ENCODE assay signal across 25 cellular contexts in the genomic region with DNA sequence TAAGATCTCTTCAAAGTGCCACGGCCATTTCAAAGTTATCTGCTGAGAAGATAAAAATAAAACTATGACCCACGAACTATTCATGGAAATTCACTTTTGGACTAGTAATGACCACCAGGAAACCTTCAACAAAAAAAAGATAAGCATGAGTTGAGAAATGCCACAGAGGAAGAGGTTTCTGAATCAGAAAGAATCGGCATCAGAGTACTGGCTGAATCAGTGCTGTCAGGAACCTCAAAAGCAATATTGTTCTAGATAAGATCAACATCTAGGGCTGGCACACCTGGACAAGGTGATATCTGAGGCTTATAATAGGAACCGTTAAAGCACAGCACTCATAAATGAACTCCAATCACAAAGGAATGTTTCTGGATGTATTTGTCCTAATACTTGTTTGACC.
A peak's percentile ranks its signal among the peaks of the same experiment; 100 is the strongest.
DNase-seq lines count a peak whose midpoint lies in the region; ATAC-seq and TF ChIP-seq lines count a peak whose summit lies in the region.
"Had no signal": no experiment of that assay in that cellular context is flagged by ENCODE, and none has a peak within 500 bp of the region (broad histone marks: within the 10 kb centered on the region; RNA-seq: fewer than 3 reads in every experiment).

No MANE protein-coding gene starts in this region.

- no peaks in the 10 kb centered on the region for H3K9me1 ChIP-seq in IMR-90 (ENCODE audit: insufficient read depth, low read length)

- no peaks in the 10 kb centered on the region; the same call in 1 of the 2 replicates for H3K4me1 ChIP-seq in IMR-90 (ENCODE audit: control insufficient read depth, insufficient read depth, low read length)
- peaks cover 19% of the 10 kb centered on the region for H3K4me1 ChIP-seq in PC-3 (ENCODE audit: insufficient read depth, low read length)

- BruUV-seq in IMR-90 (replicated peaks; lab: Mats Ljungman, UMichigan) (no TSS peak), PC-3 (replicated peaks; lab: Mats Ljungman, UMichigan) (no TSS peak)

- no peak overlapping the region for H3K56ac ChIP-seq in IMR-90 (ENCODE audit: extremely low read depth, insufficient read depth, low read length)

- TF ChIP-seq RAD21 in IMR-90 (IDR thresholded peaks at IDR 0.05; ENCODE audit: low read length), result no peak

- dilution Hi-C loops in IMR-90 (cut with HindIII; ENCODE audit: low sequenced_read_pairs, unreplicated experiment), result no loop called here

- H3K27me3 ChIP-seq in IMR-90 (ENCODE audit: control insufficient read depth, insufficient read depth, low read length), result no peaks in the 10 kb centered on the region
- H3K27me3 ChIP-seq in PC-3 (ENCODE audit: low read length), result no peaks in the 10 kb centered on the region
- H3K27me3 ChIP-seq: upper lobe of left lung had no signal

- H4K5ac ChIP-seq in IMR-90 (ENCODE audit: low read depth, low read length), result no peak overlapping the region

- no peaks in the 10 kb centered on the region for H3K9me2 ChIP-seq in PC-3 (replicated peaks; ENCODE audit: low read length)

- H3K79me1 ChIP-seq in IMR-90 (ENCODE audit: low read depth in 1 of 2, low read length in 2 of 2), result peaks cover 13 to 63% of the 10 kb centered on the region in 2 experiments

- WGBS in IMR-90 (ENCODE audit: extremely low coverage in 2 of 2, insufficient read length in 1 of 2), 2 experiments, result no CpG with 5 or more reads among the region's 4 CpGs

- H2AK5ac ChIP-seq in IMR-90 (ENCODE audit: low read depth, low read length), result no peak overlapping the region

- in situ Hi-C loops in IMR-90 (cut with MboI; ENCODE audit: low sequenced_read_pairs), result no loop called here

- H3K4me3 ChIP-seq in IMR-90 (ENCODE audit: insufficient read depth, low read depth, low read length) (no peak overlapping the region), PC-3 (ENCODE audit: low read length) (peak overlapping the region; percentile 44; the same call in 1 of the 2 replicates), fibroblast of pulmonary artery (replicated peaks; ENCODE audit: low read depth, low read length) (no peak overlapping the region)
- H3K4me3 ChIP-seq: smooth muscle cell, upper lobe of left lung had no signal

- no peak overlapping the region for H2BK20ac ChIP-seq in IMR-90 (ENCODE audit: low read depth, low read length)

- no peak overlapping the region for H3K23ac ChIP-seq in IMR-90 (ENCODE audit: low read depth, low read length)

- H2AFZ ChIP-seq in IMR-90 (replicated peaks; ENCODE audit: low read length, poor library complexity) (no peak overlapping the region), PC-3 (ENCODE audit: low read length) (peak overlapping the region; percentile 46; the same call in 1 of the 2 replicates)

- H2BK15ac ChIP-seq in IMR-90 (ENCODE audit: low read depth, low read length), result no peak overlapping the region

- H4K8ac ChIP-seq in IMR-90 (ENCODE audit: low read depth in 2 of 2, low read length in 2 of 2), result no peak overlapping the region

- H3K18ac ChIP-seq in IMR-90 (ENCODE audit: low read depth, low read length), result no peak overlapping the region

- no peaks in the 10 kb centered on the region for H3F3A ChIP-seq in PC-3 (ENCODE audit: low read length, unreplicated experiment)

- H4K20me1 ChIP-seq in IMR-90 (ENCODE audit: insufficient read depth, low read length), result peaks cover 44% of the 10 kb centered on the region; the same call in 1 of the 2 replicates
- no peaks in the 10 kb centered on the region for H4K20me1 ChIP-seq in PC-3 (ENCODE audit: low read length)

- no peak overlapping the region for H3K4me3 Mint-ChIP-seq in activated T-helper 1 cell treated with anti-CD3 and anti-CD28 coated beads, Interleukin-12 subunit alpha, Interleukin-12 subunit beta, Interleukin-2, Interleukin-4 antibody, amounts not matched to agents 30 ng/mL and 10 ng/mL and 1 ng/mL, durations not matched to agents 14 hours and 24 hours and 36 hours
- H3K4me3 Mint-ChIP-seq: activated CD4-positive, alpha-beta T cell treated with anti-CD3 and anti-CD28 coated beads, Interleukin-2, amount 10 ng/mL, durations not matched to agents 24 days and 14 days; activated T-cell treated with anti-CD3 and anti-CD28 coated beads, Interleukin-2, amount 50 U/mL, for 4 hours; CD4-positive, CD25-positive, alpha-beta regulatory T cell; naive B cell had no signal

- H3K9ac ChIP-seq in IMR-90 (ENCODE audit: low read depth, low read length) (no peak overlapping the region), PC-3 (ENCODE audit: low read length) (no peak overlapping the region)

- CTCF ChIA-PET in IMR-90 (lab: Yijun Ruan, JAX), result no interaction called here
- CTCF ChIA-PET in PC-3 (lab: Charles Lee), result no interaction called here

- H3K14ac ChIP-seq in IMR-90 (replicated peaks; ENCODE audit: low read depth, low read length), result 0 out of 2 replicates have a peak overlapping the region, but pooled peaks have one; percentile 44

- no peak overlapping the region for H2BK5ac ChIP-seq in IMR-90 (ENCODE audit: low read depth, low read length, poor library complexity, severe bottlenecking)

- intact Hi-C loops in IMR-90 (cut with micrococcal nuclease), result no loop called here
- intact Hi-C loops in PC-3 (cut with micrococcal nuclease), result no loop called here
- intact Hi-C loops in activated T-helper 1 cell treated with anti-CD3 and anti-CD28 coated beads, Interleukin-12 subunit alpha, Interleukin-12 subunit beta, Interleukin-2, Interleukin-4 antibody, amounts not matched to agents 30 ng/mL and 10 ng/mL and 1 ng/mL, durations not matched to agents 14 hours and 24 hours and 36 hours (cut with micrococcal nuclease), result no loop called here

- no peaks in the 10 kb centered on the region for H3K79me2 ChIP-seq in PC-3 (ENCODE audit: low read length)

- H3K4me2 ChIP-seq in IMR-90 (ENCODE audit: low read depth, low read length), result peak overlapping the region; percentile 23; the same call in 1 of the 2 replicates
- H3K4me2 ChIP-seq in PC-3 (ENCODE audit: low read length), result peak overlapping the region; percentile 69
- H3K4me2 ChIP-seq: smooth muscle cell had no signal

- H2BK120ac ChIP-seq in IMR-90 (ENCODE audit: low read depth, low read length), result no peak overlapping the region

- H2AK9ac ChIP-seq in IMR-90 (replicated peaks; ENCODE audit: low read depth, low read length, poor library complexity), result no peak overlapping the region

- H3K36me3 ChIP-seq in IMR-90 (ENCODE audit: control insufficient read depth, insufficient read depth, low read length), result peaks cover 5% of the 10 kb centered on the region
- no peaks in the 10 kb centered on the region for H3K36me3 ChIP-seq in PC-3 (ENCODE audit: low read depth, low read length)
- H3K36me3 ChIP-seq: upper lobe of left lung, WERI-Rb-1 had no signal

- no peaks in the 10 kb centered on the region for H3K9me3 Mint-ChIP-seq in activated T-helper 1 cell treated with anti-CD3 and anti-CD28 coated beads, Interleukin-12 subunit alpha, Interleukin-12 subunit beta, Interleukin-2, Interleukin-4 antibody, amounts not matched to agents 30 ng/mL and 10 ng/mL and 1 ng/mL, durations not matched to agents 14 hours and 24 hours and 36 hours
- H3K9me3 Mint-ChIP-seq: activated T-cell treated with anti-CD3 and anti-CD28 coated beads, Interleukin-2, amount 50 U/mL, for 4 hours had no signal

- H3K27ac ChIP-seq in IMR-90 (ENCODE audit: insufficient read depth, low read length), result no peak overlapping the region
- H3K27ac ChIP-seq in PC-3 (ENCODE audit: low read length), result peak overlapping the region; percentile 45
- H3K27ac ChIP-seq: WERI-Rb-1 had no signal

- no peak overlapping the region for H4K91ac ChIP-seq in IMR-90 (ENCODE audit: insufficient read depth, low read depth, low read length)

- H3K4me1 Mint-ChIP-seq in activated T-helper 1 cell treated with anti-CD3 and anti-CD28 coated beads, Interleukin-12 subunit alpha, Interleukin-12 subunit beta, Interleukin-2, Interleukin-4 antibody, amounts not matched to agents 30 ng/mL and 10 ng/mL and 1 ng/mL, durations not matched to agents 14 hours and 24 hours and 36 hours (ENCODE audit: low read depth), result peaks cover 9% of the 10 kb centered on the region

- no peak for TF ChIP-seq POLR2A in IMR-90 (IDR thresholded peaks at IDR 0.05; ENCODE audit: low read depth, low read length)

- no peak for TF ChIP-seq CTCF in IMR-90 (conservative IDR thresholded peaks at IDR 0.05; ENCODE audit: low read depth, low read length)
- TF ChIP-seq CTCF in PC-3 (conservative IDR thresholded peaks at IDR 0.05; ENCODE audit: low read depth, low read length), result no peak
- TF ChIP-seq CTCF in fibroblast of pulmonary artery (IDR thresholded peaks at IDR 0.05; ENCODE audit: low read length, missing control alignments), result no peak

- no peak overlapping the region for H3K27ac Mint-ChIP-seq in activated T-helper 1 cell treated with anti-CD3 and anti-CD28 coated beads, Interleukin-12 subunit alpha, Interleukin-12 subunit beta, Interleukin-2, Interleukin-4 antibody, amounts not matched to agents 30 ng/mL and 10 ng/mL and 1 ng/mL, durations not matched to agents 14 hours and 24 hours and 36 hours
- H3K27ac Mint-ChIP-seq: activated CD4-positive, alpha-beta T cell treated with anti-CD3 and anti-CD28 coated beads, Interleukin-2, amount 10 ng/mL, durations not matched to agents 24 days and 14 days; CD4-positive, CD25-positive, alpha-beta regulatory T cell had no signal

- H3K36me3 Mint-ChIP-seq in activated T-helper 1 cell treated with anti-CD3 and anti-CD28 coated beads, Interleukin-12 subunit alpha, Interleukin-12 subunit beta, Interleukin-2, Interleukin-4 antibody, amounts not matched to agents 30 ng/mL and 10 ng/mL and 1 ng/mL, durations not matched to agents 14 hours and 24 hours and 36 hours (ENCODE audit: low read depth), result peaks cover 8% of the 10 kb centered on the region

- H3K9me3 ChIP-seq in IMR-90 (ENCODE audit: control insufficient read depth, insufficient read depth, low read length) (no peaks in the 10 kb centered on the region), PC-3 (ENCODE audit: low read length) (no peaks in the 10 kb centered on the region)
- H3K9me3 ChIP-seq: upper lobe of left lung had no signal

- no peak for ATAC-seq in IMR-90 (ENCODE audit: low read depth)
- ATAC-seq in PC-3, result peak; percentile 56
- no peak for ATAC-seq in HG03108 (IDR thresholded peaks at IDR 0.05; ENCODE audit: unreplicated experiment)
- no peak for ATAC-seq in GM19035 (IDR thresholded peaks at IDR 0.05; ENCODE audit: unreplicated experiment)
- no peak for ATAC-seq in HG03025 (IDR thresholded peaks at IDR 0.05; ENCODE audit: low FRiP score, unreplicated experiment)
- ATAC-seq: activated T-cell treated with anti-CD3 and anti-CD28 coated beads, Interleukin-2, amount 50 U/mL, for 4 hours had no signal

- POLR2A ChIA-PET in IMR-90 (lab: Charles Lee; ENCODE audit: unreplicated experiment), result no interaction called here
- POLR2A ChIA-PET in PC-3 (lab: Charles Lee; ENCODE audit: unreplicated experiment), result no interaction called here

- H3K4ac ChIP-seq in IMR-90 (ENCODE audit: low read depth, low read length), result no peak overlapping the region

- DNase-seq in GF-D8 (lab: John Stamatoyannopoulos, UW), result peak; percentile 7
- DNase-seq in IMR-90, result no peak
- peak; percentile 56 for DNase-seq in PC-3
- DNase-seq in fibroblast of pulmonary artery (ENCODE audit: low read depth), result peak; percentile 26
- no peak for DNase-seq in activated T-helper 1 cell treated with anti-CD3 and anti-CD28 coated beads, Interleukin-12 subunit alpha, Interleukin-12 subunit beta, Interleukin-2, Interleukin-4 antibody, amounts not matched to agents 30 ng/mL and 10 ng/mL and 1 ng/mL, durations not matched to agents 14 hours and 24 hours and 36 hours (ENCODE audit: low spot score)
- DNase-seq: activated CD4-positive, alpha-beta T cell treated with anti-CD3 and anti-CD28 coated beads, Interleukin-2, amount 10 ng/mL, durations not matched to agents 24 days and 14 days; activated naive CD4-positive, alpha-beta T cell; activated T-cell treated with anti-CD3 and anti-CD28 coated beads, Interleukin-2, amount 50 U/mL, for 4 hours; amniotic stem cell; CD4-positive, CD25-positive, alpha-beta regulatory T cell; DMS 273 treated with DMSO at 0.1 percent for 48 hours; Karpas-422; mesendoderm; naive B cell; NCI-H1092 treated with DMSO at 0.1 percent for 48 hours; NCI-H510A; occipital lobe; RPMI8226; T-helper 2 cell; upper lobe of left lung; WERI-Rb-1 had no signal

- no peaks in the 10 kb centered on the region for H3K27me3 Mint-ChIP-seq in activated T-helper 1 cell treated with anti-CD3 and anti-CD28 coated beads, Interleukin-12 subunit alpha, Interleukin-12 subunit beta, Interleukin-2, Interleukin-4 antibody, amounts not matched to agents 30 ng/mL and 10 ng/mL and 1 ng/mL, durations not matched to agents 14 hours and 24 hours and 36 hours (ENCODE audit: insufficient read depth)
- H3K27me3 Mint-ChIP-seq: activated CD4-positive, alpha-beta T cell treated with anti-CD3 and anti-CD28 coated beads, Interleukin-2, amount 10 ng/mL, durations not matched to agents 24 days and 14 days; CD4-positive, CD25-positive, alpha-beta regulatory T cell; naive B cell had no signal

Comparison
In these comparisons a context has a peak if more than half of its experiments do, and no peak if none do; other contexts are left out.
1. DNase-seq: peak in GF-D8 (single experiment), PC-3 (single experiment) and fibroblast of pulmonary artery (single experiment); none in IMR-90 (single experiment) and activated T-helper 1 cell treated with anti-CD3 and anti-CD28 coated beads, Interleukin-12 subunit alpha, Interleukin-12 subunit beta, Interleukin-2, Interleukin-4 antibody, amounts not matched to agents 30 ng/mL and 10 ng/mL and 1 ng/mL, durations not matched to agents 14 hours and 24 hours and 36 hours (single experiment).